In genomic region chr7:130982160-130982638, GRCh38 we compare ENCODE assay signal across 8 cellular contexts.
DNase-seq lines count a peak whose midpoint lies in the region; ATAC-seq and TF ChIP-seq lines count a peak whose summit lies in the region.

No MANE protein-coding gene starts in this region.

- H4K8ac ChIP-seq in trophoblast cell (ENCODE audit: low read depth, low read length), result no peak overlapping the region

- H3K9me2 ChIP-seq in Karpas-422 (replicated peaks; ENCODE audit: insufficient read depth, low read length), result no peaks in the 10 kb centered on the region

- ATAC-seq in SK-N-SH treated with all-trans-retinoic acid at 6 μM for 48 hours, result peak; percentile 89
- no peak for ATAC-seq in HG03097 (IDR thresholded peaks at IDR 0.05; ENCODE audit: low FRiP score, unreplicated experiment)

- no peak overlapping the region for H4K12ac ChIP-seq in trophoblast cell (ENCODE audit: low read depth, low read length)

- no peak overlapping the region for H2BK5ac ChIP-seq in trophoblast cell (ENCODE audit: low read depth, low read length, poor library complexity)

- no peak overlapping the region for H3K23ac ChIP-seq in trophoblast cell (ENCODE audit: low read length)

- H3K4me1 ChIP-seq in Karpas-422 (ENCODE audit: low read length) (peaks cover 33% of the 10 kb centered on the region), trophoblast cell (ENCODE audit: control insufficient read depth in 1 of 2, insufficient read depth in 2 of 2, low read length in 2 of 2) (peaks cover 2 to 4% of the 10 kb centered on the region in 2 experiments)

- H3K27ac ChIP-seq in Karpas-422 (ENCODE audit: low read length), result peak overlapping the region; percentile 37
- H3K27ac ChIP-seq in trophoblast cell (ENCODE audit: low read depth, low read length), result no peak overlapping the region

- H3K4me3 ChIP-seq in Karpas-422 (ENCODE audit: low read length) (no peak overlapping the region), fibroblast of the aortic adventitia (ENCODE audit: low read depth, low read length) (no peak overlapping the region), trophoblast cell (ENCODE audit: low read depth, low read length) (no peak overlapping the region)

- in situ Hi-C loops in GM13976 (cut with MboI; ENCODE audit: low sequenced_read_pairs, unreplicated experiment), result no loop called here

- H2AFZ ChIP-seq in Karpas-422 (ENCODE audit: low read length) (no peak overlapping the region), trophoblast cell (ENCODE audit: insufficient read depth, low read length, poor library complexity) (no peak overlapping the region)

- no peaks in the 10 kb centered on the region for H3K27me3 ChIP-seq in Karpas-422 (ENCODE audit: low read length)
- no peaks in the 10 kb centered on the region for H3K27me3 ChIP-seq in trophoblast cell (ENCODE audit: insufficient read depth, low read length)

- H3K4me2 ChIP-seq in Karpas-422 (ENCODE audit: low read depth, low read length, poor library complexity, severe bottlenecking) (no peak overlapping the region), trophoblast cell (ENCODE audit: low read length) (no peak overlapping the region)

- no peak overlapping the region for H2AK5ac ChIP-seq in trophoblast cell (ENCODE audit: low read length)

- TF ChIP-seq CTCF in GM13976 (IDR thresholded peaks at IDR 0.05; ENCODE audit: borderline replicate concordance, control extremely low read depth, extremely low read depth, insufficient read depth, missing control alignments), result peak; percentile 53
- peak; percentile 71 for TF ChIP-seq CTCF in fibroblast of the aortic adventitia (IDR thresholded peaks at IDR 0.05; ENCODE audit: insufficient read depth, low read length)

- H2BK12ac ChIP-seq in trophoblast cell (ENCODE audit: low read length), result no peak overlapping the region

- no peaks in the 10 kb centered on the region for H3K9me3 ChIP-seq in Karpas-422 (ENCODE audit: low read length)
- H3K9me3 ChIP-seq in trophoblast cell (ENCODE audit: insufficient read depth, low read depth, low read length), result no peaks in the 10 kb centered on the region

- no CpG with 5 or more reads among the region's 3 CpGs for WGBS in trophoblast cell (ENCODE audit: extremely low coverage, insufficient coverage, insufficient read length)

- no peak overlapping the region for H3K14ac ChIP-seq in trophoblast cell (ENCODE audit: low read length)

- H3K79me1 ChIP-seq in trophoblast cell (ENCODE audit: low read length), result no peaks in the 10 kb centered on the region

- H3K79me2 ChIP-seq in Karpas-422 (ENCODE audit: low read length) (peaks cover 97% of the 10 kb centered on the region), trophoblast cell (ENCODE audit: control insufficient read depth, insufficient read depth, low read length, poor library complexity) (no peaks in the 10 kb centered on the region)

- no peak overlapping the region for H2BK120ac ChIP-seq in trophoblast cell (ENCODE audit: insufficient read depth, low read length, poor library complexity)

- no peak overlapping the region for H4K91ac ChIP-seq in trophoblast cell (ENCODE audit: low read depth, low read length)

- no peak overlapping the region for H3K4ac ChIP-seq in trophoblast cell (ENCODE audit: low read depth, low read length)

- no peak overlapping the region for H3K18ac ChIP-seq in trophoblast cell (ENCODE audit: low read length)

- H3K9ac ChIP-seq in Karpas-422 (ENCODE audit: low read length) (no peak overlapping the region), trophoblast cell (ENCODE audit: low read length) (no peak overlapping the region)

- no peaks in the 10 kb centered on the region for H4K20me1 ChIP-seq in Karpas-422 (ENCODE audit: insufficient read depth, low read depth, low read length)

- DNase-seq in AG20443 (ENCODE audit: low spot score) (peak; percentile 35), GM13976 (ENCODE audit: low spot score) (peak; percentile 45), Karpas-422 (peak; percentile 79), fibroblast of the aortic adventitia (ENCODE audit: low read depth) (peak; percentile 58), trophoblast cell (peak; percentile 15 to 78), A172 (ENCODE audit: low spot score) (no peak)

- peaks cover 24% of the 10 kb centered on the region; the same call in 1 of the 2 replicates for H3K36me3 ChIP-seq in Karpas-422 (ENCODE audit: insufficient read depth, low read length)
- H3K36me3 ChIP-seq in trophoblast cell (ENCODE audit: control insufficient read depth in 1 of 2, insufficient read depth in 2 of 2, low read length in 2 of 2), result no peaks in the 10 kb centered on the region

TF ChIP-seq in SK-N-SH treated with all-trans-retinoic acid at 6 μM for 48 hours, 23 proteins besides CTCF, POLR2A, EP300 and RAD21:
- TF ChIP-seq SNAI2 (CRISPR knock-in tag; IDR thresholded peaks at IDR 0.05) (no peak), CSRNP3 (CRISPR knock-in tag; IDR thresholded peaks at IDR 0.05) (no peak), ZNF8 (CRISPR knock-in tag; IDR thresholded peaks at IDR 0.05) (no peak), POU6F1 (CRISPR knock-in tag; IDR thresholded peaks at IDR 0.05; ENCODE audit: borderline replicate concordance, low read depth) (no peak), PPARA (CRISPR knock-in tag; IDR thresholded peaks at IDR 0.05; ENCODE audit: borderline replicate concordance) (no peak), ZNF70 (CRISPR knock-in tag; IDR thresholded peaks at IDR 0.05) (no peak), ZC3H10 (CRISPR knock-in tag; IDR thresholded peaks at IDR 0.05) (no peak), ZNF565 (CRISPR knock-in tag; conservative IDR thresholded peaks at IDR 0.05; ENCODE audit: low read depth) (no peak)
